Comparison of ENCODE assay signal across 16 cellular contexts in genomic region chr12:92537235-92537960, GRCh38.
A peak's percentile ranks its signal among the peaks of the same experiment; 100 is the strongest.
DNase-seq lines count a peak whose midpoint lies in the region; ATAC-seq and TF ChIP-seq lines count a peak whose summit lies in the region.
"Had no signal": no experiment of that assay in that cellular context is flagged by ENCODE, and none has a peak within 500 bp of the region (broad histone marks: within the 10 kb centered on the region; RNA-seq: fewer than 3 reads in every experiment).

No MANE protein-coding gene starts in this region.

- no peaks in the 10 kb centered on the region for H3K36me3 Mint-ChIP-seq in CD8-positive, alpha-beta T cell
- H3K36me3 Mint-ChIP-seq in T-helper 1 cell treated with Interleukin-12 subunit alpha and Interleukin-12 subunit beta and Interleukin-4 antibody, amounts not matched to agents 30 μg/mL and 1 μg/mL, for 36 hours (ENCODE audit: low read depth): peaks cover 8% of the 10 kb centered on the region
- H3K36me3 Mint-ChIP-seq: CD4-positive, CD25-positive, alpha-beta regulatory T cell had no signal

- no peaks in the 10 kb centered on the region for H3K27me3 Mint-ChIP-seq in CD8-positive, alpha-beta T cell (ENCODE audit: low read depth)
- H3K27me3 Mint-ChIP-seq in T-helper 1 cell treated with Interleukin-12 subunit alpha and Interleukin-12 subunit beta and Interleukin-4 antibody, amounts not matched to agents 30 μg/mL and 1 μg/mL, for 36 hours (ENCODE audit: low read depth): no peaks in the 10 kb centered on the region
- H3K27me3 Mint-ChIP-seq: CD4-positive, CD25-positive, alpha-beta regulatory T cell had no signal

- WGBS in heart left ventricle, 4 donors: 86 to 95% (median 92%) methylated on average over 3 of the region's 3 CpGs

- H3K27ac ChIP-seq in CD8-positive, alpha-beta T cell (ENCODE audit: low read depth, low read length): no peak overlapping the region
- H3K27ac ChIP-seq in heart left ventricle: no peak overlapping the region
- H3K27ac ChIP-seq in SJCRH30: no peak overlapping the region
- H3K27ac ChIP-seq: colonic mucosa, GM23248, right lobe of liver, testis had no signal

- intact Hi-C loops in CD8-positive, alpha-beta T cell (cut with DNase I, micrococcal nuclease): no loop called here
- intact Hi-C loops in heart left ventricle (cut with DNase I): no loop called here

- POLR2A ChIA-PET in CD8-positive, alpha-beta T cell (lab: Charles Lee): interaction anchor here (1.0 to 1.3 kb wide), 3 partner anchors 15 to 391 kb away, joined by 3 to 5 read pairs (median 4); partner anchors contain the start of gene BTG1

- H3K4me3 Mint-ChIP-seq in CD8-positive, alpha-beta T cell: no peak overlapping the region
- no peak overlapping the region for H3K4me3 Mint-ChIP-seq in T-helper 1 cell treated with Interleukin-12 subunit alpha and Interleukin-12 subunit beta and Interleukin-4 antibody, amounts not matched to agents 30 μg/mL and 1 μg/mL, for 36 hours

- peaks cover 31% of the 10 kb centered on the region for H3K4me1 ChIP-seq in CD8-positive, alpha-beta T cell (ENCODE audit: insufficient read depth, low read length)
- H3K4me1 ChIP-seq in heart left ventricle: peaks cover 3 to 51% (median 23%) of the 10 kb centered on the region in 12 donors
- peaks cover 20% of the 10 kb centered on the region for H3K4me1 ChIP-seq in SJCRH30
- H3K4me1 ChIP-seq: right lobe of liver, testis had no signal

- peaks cover 51% of the 10 kb centered on the region for H3K4me1 Mint-ChIP-seq in CD8-positive, alpha-beta T cell (ENCODE audit: low read depth)
- peaks cover 49% of the 10 kb centered on the region for H3K4me1 Mint-ChIP-seq in T-helper 1 cell treated with Interleukin-12 subunit alpha and Interleukin-12 subunit beta and Interleukin-4 antibody, amounts not matched to agents 30 μg/mL and 1 μg/mL, for 36 hours (ENCODE audit: low read depth)

- no peak for TF ChIP-seq POLR2A in heart left ventricle (IDR thresholded peaks at IDR 0.05)

- no peak overlapping the region for H3K4me3 ChIP-seq in CD8-positive, alpha-beta T cell (ENCODE audit: low read depth, low read length)
- H3K4me3 ChIP-seq in heart left ventricle: no peak overlapping the region
- no peak overlapping the region for H3K4me3 ChIP-seq in SJCRH30
- H3K4me3 ChIP-seq: colonic mucosa, GM23248, right lobe of liver, testis had no signal

- no peak for DNase-seq in CD8-positive, alpha-beta T cell
- DNase-seq in iPS-NIHi11 (ENCODE audit: low spot score) (peak; percentile 15), heart left ventricle (no peak), SJCRH30 (no peak), ACHN (no peak)
- DNase-seq: activated gamma-delta T cell treated with Interleukin-2 at 50 U/mL for 16 hours; CD4-positive, CD25-positive, alpha-beta regulatory T cell; colonic mucosa; GM23248; NCI-H1417 treated with DMSO at 0.1 percent for 48 hours; NCI-H69; right lobe of liver; testis had no signal

- TF ChIP-seq CTCF in CD8-positive, alpha-beta T cell (IDR thresholded peaks at IDR 0.05): no peak
- no peak for TF ChIP-seq CTCF in heart left ventricle (IDR thresholded peaks at IDR 0.05)

- H3K27me3 ChIP-seq in CD8-positive, alpha-beta T cell (ENCODE audit: insufficient read depth, low read length): no peaks in the 10 kb centered on the region
- no peaks in the 10 kb centered on the region for H3K27me3 ChIP-seq in heart left ventricle
- no peaks in the 10 kb centered on the region for H3K27me3 ChIP-seq in SJCRH30
- H3K27me3 ChIP-seq: colonic mucosa, right lobe of liver, testis had no signal

- no peaks in the 10 kb centered on the region for H3K9me3 Mint-ChIP-seq in CD8-positive, alpha-beta T cell
- H3K9me3 Mint-ChIP-seq in T-helper 1 cell treated with Interleukin-12 subunit alpha and Interleukin-12 subunit beta and Interleukin-4 antibody, amounts not matched to agents 30 μg/mL and 1 μg/mL, for 36 hours: peaks cover 18% of the 10 kb centered on the region
- H3K9me3 Mint-ChIP-seq: CD4-positive, CD25-positive, alpha-beta regulatory T cell had no signal

- CTCF ChIA-PET in CD8-positive, alpha-beta T cell (lab: Charles Lee): no interaction called here

- H3K36me3 ChIP-seq in CD8-positive, alpha-beta T cell (ENCODE audit: insufficient read depth, low read length): no peaks in the 10 kb centered on the region
- H3K36me3 ChIP-seq in heart left ventricle (no peaks in the 10 kb centered on the region), SJCRH30 (no peaks in the 10 kb centered on the region)
- H3K36me3 ChIP-seq: colonic mucosa, right lobe of liver had no signal

- no peak for ATAC-seq in CD8-positive, alpha-beta T cell
- ATAC-seq in GM21529 (IDR thresholded peaks at IDR 0.05; ENCODE audit: unreplicated experiment) (peak; percentile 42), GM18909 (IDR thresholded peaks at IDR 0.05; ENCODE audit: poor library complexity, unreplicated experiment) (no peak), heart left ventricle (no peak)
- ATAC-seq: right lobe of liver had no signal

- no peaks in the 10 kb centered on the region for H3K9me3 ChIP-seq in CD8-positive, alpha-beta T cell (ENCODE audit: low read length)
- H3K9me3 ChIP-seq in heart left ventricle: no peaks in the 10 kb centered on the region
- H3K9me3 ChIP-seq in SJCRH30 (replicated peaks): no peaks in the 10 kb centered on the region
- H3K9me3 ChIP-seq: colonic mucosa, right lobe of liver, testis had no signal

- in situ Hi-C loops in ACHN (cut with HindIII; ENCODE audit: low pct_ligation_motif_present, low pct_unique_long_range_greater_than_20kb, low sequenced_read_pairs): no loop called here

- peak overlapping the region; percentile 20 for H3K27ac Mint-ChIP-seq in CD8-positive, alpha-beta T cell
- peak overlapping the region; percentile 79 for H3K27ac Mint-ChIP-seq in T-helper 1 cell treated with Interleukin-12 subunit alpha and Interleukin-12 subunit beta and Interleukin-4 antibody, amounts not matched to agents 30 μg/mL and 1 μg/mL, for 36 hours
